23 cellular contexts compared by ENCODE assay signal in genomic region chr21:44820851-44821250, GRCh38. TPM values are rescaled to one million over a fixed set of nuclear protein-coding genes. Genes with fewer than 3 reads are reported as not detected.
DNase-seq lines count a peak whose midpoint lies in the region; ATAC-seq and TF ChIP-seq lines count a peak whose summit lies in the region.
"Had no signal": no experiment of that assay in that cellular context is flagged by ENCODE, and none has a peak within 500 bp of the region (broad histone marks: within the 10 kb centered on the region; RNA-seq: fewer than 3 reads in every experiment).

No MANE protein-coding gene starts in this region.

- TF ChIP-seq CTCF in brain microvascular endothelial cell (IDR thresholded peaks at IDR 0.05; ENCODE audit: low read depth, low read length, missing control alignments), result no peak

- intact Hi-C loops in right cardiac atrium (cut with DNase I), result no loop called here

- H3K4me1 ChIP-seq in right cardiac atrium (ENCODE audit: control insufficient read depth, insufficient read depth, low read length), result peaks cover 4% of the 10 kb centered on the region
- H3K4me1 ChIP-seq: pancreas had no signal

- DNase-seq in GM03348 (ENCODE audit: low spot score) (peak; percentile 58), brain microvascular endothelial cell (peak; percentile 22), fibroblast of the conjunctiva (ENCODE audit: low read depth) (peak; percentile 33), stromal cell of bone marrow (ENCODE audit: low read depth) (peak; percentile 38), NCI-H524 treated with DMSO at 0.1 percent for 48 hours (lab: John Stamatoyannopoulos, UW) (no peak), right cardiac atrium (no peak)
- DNase-seq in activated naive CD4-positive, alpha-beta T cell treated with Interleukin-2 at 50 U/mL for 16 hours, result no peak
- DNase-seq: activated B cell treated with CpG ODN at 0.5 μM for 24 hours; anterior cingulate cortex; glutamatergic neuron; lower lobe of right lung; NCI-H1092; NCI-H187; NCI-H526 treated with DMSO at 0.1 percent for 48 hours; pancreas; SIG-M5; stimulated activated CD4-positive, alpha-beta T cell treated with anti-CD3 and anti-CD28 coated beads, Interleukin-2, amount 100 ng/mL, for 48 hours; SW 1271; T1000; upper lobe of left lung had no signal

- WGBS in right cardiac atrium, result 72% methylated on average over 3 of the region's 3 CpGs

- no peaks in the 10 kb centered on the region for H3K9me3 ChIP-seq in right cardiac atrium (ENCODE audit: control insufficient read depth, low read length)
- H3K9me3 ChIP-seq: pancreas had no signal

- in situ Hi-C loops in brain microvascular endothelial cell (cut with HindIII; ENCODE audit: low pct_ligation_motif_present, low sequenced_read_pairs), result no loop called here

- H3K27ac ChIP-seq in brain microvascular endothelial cell, result no peak overlapping the region
- H3K27ac ChIP-seq in right cardiac atrium (ENCODE audit: low read length), result no peak overlapping the region
- H3K27ac ChIP-seq: coronary artery, lower lobe of right lung, pancreas, upper lobe of left lung had no signal

- H3K4me3 ChIP-seq in brain microvascular endothelial cell (ENCODE audit: low read depth, low read length) (no peak overlapping the region), right cardiac atrium (ENCODE audit: low read length) (no peak overlapping the region)
- H3K4me3 ChIP-seq: coronary artery, lower lobe of right lung, pancreas, upper lobe of left lung had no signal

- H3K27me3 ChIP-seq in brain microvascular endothelial cell (replicated peaks) (no peaks in the 10 kb centered on the region), right cardiac atrium (ENCODE audit: control insufficient read depth, insufficient read depth) (no peaks in the 10 kb centered on the region)
- H3K27me3 ChIP-seq: pancreas, upper lobe of left lung had no signal

- no peak for ATAC-seq in HG03378 (IDR thresholded peaks at IDR 0.05; ENCODE audit: unreplicated experiment)
- no peak for ATAC-seq in right cardiac atrium
- ATAC-seq: esophagus mucosa, lower lobe of right lung, pancreas had no signal

- H3K36me3 ChIP-seq in brain microvascular endothelial cell (replicated peaks), result no peaks in the 10 kb centered on the region
- H3K36me3 ChIP-seq: lower lobe of right lung, pancreas, upper lobe of left lung had no signal

RNA-seq across cellular contexts. Expression of gene SUMO3, which starts 3.0 kb away (rescaled TPM):
- 10 to 100 TPM; 74.4 to 87.8 (median 84.1) TPM for total RNA-seq in right cardiac atrium
- polyA plus RNA-seq in right cardiac atrium, result 53.3 TPM

RNA-seq across cellular contexts. Expression of gene UBE2G2, which starts 19.2 kb away (rescaled TPM):
- 10 to 100 TPM; 57.0 to 69.8 (median 64.7) TPM for total RNA-seq in right cardiac atrium
- 39.6 TPM for polyA plus RNA-seq in right cardiac atrium

RNA-seq across cellular contexts. Expression of gene PTTG1IP, which starts 52.6 kb away (rescaled TPM):
- total RNA-seq in right cardiac atrium, result 100 to 1,000 TPM; 192 to 206 (median 197) TPM
- polyA plus RNA-seq in right cardiac atrium, result 172 TPM

Comparison
In these comparisons a context has a peak if more than half of its experiments do, and no peak if none do; other contexts are left out.
1. DNase-seq: peak in GM03348 (single experiment), brain microvascular endothelial cell (single experiment), fibroblast of the conjunctiva (single experiment) and stromal cell of bone marrow (single experiment); none in NCI-H524 treated with DMSO at 0.1 percent for 48 hours (single experiment), activated naive CD4-positive, alpha-beta T cell treated with Interleukin-2 at 50 U/mL for 16 hours (single experiment) and right cardiac atrium (0 of 3).